ENCODE assay signal across 1 cellular context in genomic region chr5:82346376-82347212, GRCh38.
TF ChIP-seq lines count a peak whose summit lies in the region.

No MANE protein-coding gene starts in this region.

TF ChIP-seq in H1, 55 proteins besides CTCF, POLR2A, EP300 and RAD21 (continued from another document):
- TF ChIP-seq, protein P1, sequence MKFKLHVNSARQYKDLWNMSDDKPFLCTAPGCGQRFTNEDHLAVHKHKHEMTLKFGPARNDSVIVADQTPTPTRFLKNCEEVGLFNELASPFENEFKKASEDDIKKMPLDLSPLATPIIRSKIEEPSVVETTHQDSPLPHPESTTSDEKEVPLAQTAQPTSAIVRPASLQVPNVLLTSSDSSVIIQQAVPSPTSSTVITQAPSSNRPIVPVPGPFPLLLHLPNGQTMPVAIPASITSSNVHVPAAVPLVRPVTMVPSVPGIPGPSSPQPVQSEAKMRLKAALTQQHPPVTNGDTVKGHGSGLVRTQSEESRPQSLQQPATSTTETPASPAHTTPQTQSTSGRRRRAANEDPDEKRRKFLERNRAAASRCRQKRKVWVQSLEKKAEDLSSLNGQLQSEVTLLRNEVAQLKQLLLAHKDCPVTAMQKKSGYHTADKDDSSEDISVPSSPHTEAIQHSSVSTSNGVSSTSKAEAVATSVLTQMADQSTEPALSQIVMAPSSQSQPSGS (IDR thresholded peaks at IDR 0.05; ENCODE audit: low read length), result no peak
- TF ChIP-seq KDM4A (IDR thresholded peaks at IDR 0.05; ENCODE audit: low read depth, low read length, severe bottlenecking), result no peak
- TF ChIP-seq NRF1 (IDR thresholded peaks at IDR 0.05; ENCODE audit: low read depth, low read length), result no peak
- TF ChIP-seq SUZ12 (IDR thresholded peaks at IDR 0.05; ENCODE audit: low read length), result no peak
- no peak for TF ChIP-seq SP4 (IDR thresholded peaks at IDR 0.05; ENCODE audit: low read length)
- no peak for TF ChIP-seq YY1 (IDR thresholded peaks at IDR 0.05; ENCODE audit: low read depth, low read length)
- no peak for TF ChIP-seq CBX5 (IDR thresholded peaks at IDR 0.05; ENCODE audit: low read depth, low read length)
- TF ChIP-seq EGR1 (IDR thresholded peaks at IDR 0.05; ENCODE audit: borderline replicate concordance, low read depth, low read length), result no peak
- no peak for TF ChIP-seq TEAD4 (IDR thresholded peaks at IDR 0.05; ENCODE audit: low read depth, low read length)
- TF ChIP-seq TBP (IDR thresholded peaks at IDR 0.05; ENCODE audit: low read depth, low read length), result no peak
- no peak for TF ChIP-seq SP2 (IDR thresholded peaks at IDR 0.05; ENCODE audit: low read length)
- no peak for TF ChIP-seq CTBP2 (IDR thresholded peaks at IDR 0.05; ENCODE audit: borderline replicate concordance, insufficient read depth, insufficient read length, low read length)
TF ChIP-seq in H1: peak in this region for 0.
